In the genomic region with DNA sequence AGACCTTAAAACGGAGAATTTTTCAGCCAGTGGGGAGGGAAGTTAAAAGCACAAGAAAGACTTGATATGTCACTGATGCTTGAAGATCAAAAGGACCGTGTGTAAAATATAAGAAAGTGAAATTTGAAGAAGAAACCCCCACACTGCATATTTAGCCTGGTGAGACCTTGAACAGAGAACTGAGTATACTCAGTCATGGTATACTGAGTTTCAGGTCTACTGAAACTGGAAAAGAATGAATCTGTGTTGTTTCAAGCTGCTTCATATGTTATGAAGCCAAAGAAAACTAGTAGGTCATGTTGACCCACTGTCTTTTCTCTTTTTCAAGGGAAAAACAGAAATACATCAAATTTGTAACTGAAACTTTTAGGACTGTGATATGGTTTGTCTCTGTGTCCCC, we compare ENCODE assay signal across 21 cellular contexts.
DNase-seq lines count a peak whose midpoint lies in the region; ATAC-seq, FAIRE-seq and TF ChIP-seq lines count a peak whose summit lies in the region.
"Had no signal": no experiment of that assay in that cellular context is flagged by ENCODE, and none has a peak within 500 bp of the region (broad histone marks: within the 10 kb centered on the region; RNA-seq: fewer than 3 reads in every experiment).

No MANE protein-coding gene starts in this region.

- H3K4me1 ChIP-seq in GM12878 (ENCODE audit: control insufficient read depth, insufficient read depth, low read length) (no peaks in the 10 kb centered on the region), left ventricle myocardium inferior (no peaks in the 10 kb centered on the region)
- H3K4me1 ChIP-seq: parathyroid adenoma, SJSA1 had no signal

- ATAC-seq in GM18870 (IDR thresholded peaks at IDR 0.05; ENCODE audit: unreplicated experiment) (peak; percentile 80), GM21723 (IDR thresholded peaks at IDR 0.05; ENCODE audit: unreplicated experiment) (peak; percentile 67), HG03135 (IDR thresholded peaks at IDR 0.05; ENCODE audit: unreplicated experiment) (peak; percentile 85), GM12878 (peak; percentile 71)
- ATAC-seq: left ventricle myocardium superior had no signal

- CTCF ChIA-PET in GM12878 (lab: Yijun Ruan, JAX) = no interaction called here

- H3K9ac ChIP-seq in GM12878 (ENCODE audit: control insufficient read depth, insufficient read depth, low read length) = no peak overlapping the region
- H3K9ac ChIP-seq: KMS-11, parathyroid adenoma had no signal

- RAD21 ChIA-PET in GM12878 (lab: Charles Lee; ENCODE audit: unreplicated experiment) = no interaction called here

- no peaks in the 10 kb centered on the region for H3K9me3 ChIP-seq in GM12878 (replicated peaks; ENCODE audit: control insufficient read depth, insufficient read depth, low read length)
- H3K9me3 ChIP-seq in left ventricle myocardium inferior (replicated peaks) = no peaks in the 10 kb centered on the region
- H3K9me3 ChIP-seq: SJSA1 had no signal

- FAIRE-seq in GM12878 (lab: Jason Lieb, UNC) (no peak), HTR-8/SVneo (lab: Jason Lieb, UNC) (no peak)
- FAIRE-seq: urothelium cell line had no signal

- DNase-seq in GM12878 (ENCODE audit: low read depth, low spot score) (peak; percentile 3), left ventricle myocardium inferior (no peak), NCI-H2227 (lab: John Stamatoyannopoulos, UW; ENCODE audit: unreplicated experiment) (no peak), HTR-8/SVneo (ENCODE audit: insufficient read length, low spot score) (no peak), NCI-H69 (lab: John Stamatoyannopoulos, UW) (no peak)
- DNase-seq: activated CD4-positive, alpha-beta T cell treated with anti-CD3 and anti-CD28 coated beads, Interleukin-2, amount 10 ng/mL, durations not matched to agents 24 days and 14 days; activated naive CD8-positive, alpha-beta T cell treated with anti-CD3 and anti-CD28 coated beads, Interleukin-2, amount 10 ng/mL, durations not matched to agents 7 days and 5 days; activated T-cell treated with anti-CD3 and anti-CD28 coated beads, Interleukin-2, amount 50 U/mL, for 4 hours; endodermal cell; HCEC 1CT; left ventricle myocardium superior; NCI-H1417; NCI-H446 had no signal

- POLR2A ChIA-PET in GM12878 (lab: Charles Lee) = no interaction called here

- no peak overlapping the region for H3K4me2 ChIP-seq in GM12878 (ENCODE audit: control insufficient read depth, insufficient read depth)
- H3K4me2 ChIP-seq: KMS-11 had no signal

- SMC1A ChIA-PET in GM12878 (lab: Charles Lee; ENCODE audit: uncharacterized antibody, unreplicated experiment) = no interaction called here

- no peak for TF ChIP-seq EP300 in GM12878 (IDR thresholded peaks at IDR 0.05; ENCODE audit: borderline replicate concordance in 1 of 2, control insufficient read depth in 1 of 2, low read depth in 2 of 2, low read length in 2 of 2)

- no peaks in the 10 kb centered on the region for H4K20me1 ChIP-seq in GM12878 (ENCODE audit: control insufficient read depth, insufficient read depth)

- no peak for TF ChIP-seq RAD21 in GM12878 (IDR thresholded peaks at IDR 0.05; ENCODE audit: insufficient read depth, low read depth, low read length)

- H3K27ac ChIP-seq in GM12878 (ENCODE audit: control insufficient read depth, insufficient read depth) = no peak overlapping the region
- H3K27ac ChIP-seq in left ventricle myocardium inferior (replicated peaks) = no peak overlapping the region
- H3K27ac ChIP-seq: HL-60, KMS-11, parathyroid adenoma, SJSA1 had no signal

- H3K79me2 ChIP-seq in GM12878 (ENCODE audit: control insufficient read depth, insufficient read depth, low read length) = no peaks in the 10 kb centered on the region
- H3K79me2 ChIP-seq: parathyroid adenoma had no signal

- H2AFZ ChIP-seq in GM12878 (ENCODE audit: control insufficient read depth, low read depth, low read length) = no peak overlapping the region
- H2AFZ ChIP-seq: parathyroid adenoma had no signal

- in situ Hi-C loops in GM12878 (cut with MboI) = no loop called here

- TF ChIP-seq CTCF in GM12878 (IDR thresholded peaks at IDR 0.05 in 2 of 3, conservative IDR thresholded peaks at IDR 0.05 in 1 of 3; ENCODE audit: control insufficient read depth in 2 of 3, extremely low read depth in 1 of 3, insufficient read depth in 1 of 3, low read depth in 3 of 3, low read length in 3 of 3) (no peak), left ventricle myocardium inferior (IDR thresholded peaks at IDR 0.05; ENCODE audit: borderline replicate concordance) (no peak)

- no peaks in the 10 kb centered on the region for H3K27me3 ChIP-seq in GM12878 (replicated peaks in 1 of 2; ENCODE audit: control insufficient read depth in 2 of 2, insufficient read depth in 2 of 2, low read length in 1 of 2)
- no peaks in the 10 kb centered on the region for H3K27me3 ChIP-seq in left ventricle myocardium inferior (ENCODE audit: low read depth)
- H3K27me3 ChIP-seq: SJSA1 had no signal

- H3K4me3 ChIP-seq in GM12878 (no peak overlapping the region), left ventricle myocardium inferior (no peak overlapping the region)
- H3K4me3 ChIP-seq: SJSA1 had no signal

- intact Hi-C loops in GM12878 (cut with micrococcal nuclease; ENCODE audit: unreplicated experiment) (no loop called here), left ventricle myocardium inferior (cut with micrococcal nuclease) (no loop called here)

- no TSS peak for BruUV-seq in GM12878 (replicated peaks; lab: Mats Ljungman, UMichigan)

- WGBS in GM12878 (ENCODE audit: insufficient coverage, insufficient replicate concordance, low lambda C conversion rate, missing lambda C conversion rate) = 0% methylated on average over 2 of the region's 2 CpGs

- no peak for TF ChIP-seq POLR2A in GM12878 (IDR thresholded peaks at IDR 0.05; ENCODE audit: low read depth, low read length)

- H3K36me3 ChIP-seq in GM12878 (ENCODE audit: control insufficient read depth in 2 of 2, insufficient read depth in 2 of 2, low read length in 1 of 2) (no peaks in the 10 kb centered on the region), left ventricle myocardium inferior (no peaks in the 10 kb centered on the region)
- H3K36me3 ChIP-seq: SJSA1 had no signal

TF ChIP-seq in GM12878, 131 proteins besides CTCF, POLR2A, EP300 and RAD21 (continues in another document):
- TF ChIP-seq EED (IDR thresholded peaks at IDR 0.05; ENCODE audit: low read depth) = no peak
- no peak for TF ChIP-seq WRNIP1 (IDR thresholded peaks at IDR 0.05; ENCODE audit: borderline replicate concordance, low read depth, low read length)
- no peak for TF ChIP-seq ESRRA (IDR thresholded peaks at IDR 0.05; ENCODE audit: low read length)
- TF ChIP-seq, protein P1, sequence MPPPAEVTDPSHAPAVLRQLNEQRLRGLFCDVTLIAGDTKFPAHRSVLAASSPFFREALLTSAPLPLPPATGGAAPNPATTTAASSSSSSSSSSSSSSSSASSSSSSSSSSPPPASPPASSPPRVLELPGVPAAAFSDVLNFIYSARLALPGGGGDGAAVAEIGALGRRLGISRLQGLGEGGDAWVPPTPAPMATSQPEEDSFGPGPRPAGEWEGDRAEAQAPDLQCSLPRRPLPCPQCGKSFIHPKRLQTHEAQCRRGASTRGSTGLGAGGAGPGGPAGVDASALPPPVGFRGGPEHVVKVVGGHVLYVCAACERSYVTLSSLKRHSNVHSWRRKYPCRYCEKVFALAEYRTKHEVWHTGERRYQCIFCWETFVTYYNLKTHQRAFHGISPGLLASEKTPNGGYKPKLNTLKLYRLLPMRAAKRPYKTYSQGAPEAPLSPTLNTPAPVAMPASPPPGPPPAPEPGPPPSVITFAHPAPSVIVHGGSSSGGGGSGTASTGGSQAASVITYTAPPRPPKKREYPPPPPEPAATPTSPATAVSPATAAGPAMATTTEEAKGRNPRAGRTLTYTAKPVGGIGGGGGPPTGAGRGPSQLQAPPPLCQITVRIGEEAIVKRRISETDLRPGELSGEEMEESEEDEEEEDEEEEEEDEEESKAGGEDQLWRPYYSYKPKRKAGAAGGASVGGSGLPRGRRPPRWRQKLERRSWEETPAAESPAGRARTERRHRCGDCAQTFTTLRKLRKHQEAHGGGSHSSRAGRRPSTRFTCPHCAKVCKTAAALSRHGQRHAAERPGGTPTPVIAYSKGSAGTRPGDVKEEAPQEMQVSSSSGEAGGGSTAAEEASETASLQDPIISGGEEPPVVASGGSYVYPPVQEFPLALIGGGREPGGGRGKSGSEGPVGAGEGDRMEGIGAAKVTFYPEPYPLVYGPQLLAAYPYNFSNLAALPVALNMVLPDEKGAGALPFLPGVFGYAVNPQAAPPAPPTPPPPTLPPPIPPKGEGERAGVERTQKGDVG (CRISPR knock-in tag; IDR thresholded peaks at IDR 0.05) = no peak
- TF ChIP-seq, protein P2, sequence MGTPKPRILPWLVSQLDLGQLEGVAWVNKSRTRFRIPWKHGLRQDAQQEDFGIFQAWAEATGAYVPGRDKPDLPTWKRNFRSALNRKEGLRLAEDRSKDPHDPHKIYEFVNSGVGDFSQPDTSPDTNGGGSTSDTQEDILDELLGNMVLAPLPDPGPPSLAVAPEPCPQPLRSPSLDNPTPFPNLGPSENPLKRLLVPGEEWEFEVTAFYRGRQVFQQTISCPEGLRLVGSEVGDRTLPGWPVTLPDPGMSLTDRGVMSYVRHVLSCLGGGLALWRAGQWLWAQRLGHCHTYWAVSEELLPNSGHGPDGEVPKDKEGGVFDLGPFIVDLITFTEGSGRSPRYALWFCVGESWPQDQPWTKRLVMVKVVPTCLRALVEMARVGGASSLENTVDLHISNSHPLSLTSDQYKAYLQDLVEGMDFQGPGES (IDR thresholded peaks at IDR 0.05) = no peak
- no peak for TF ChIP-seq SRF (IDR thresholded peaks at IDR 0.05; ENCODE audit: low read depth in 2 of 2, low read length in 2 of 2)
- no peak for TF ChIP-seq CHD1 (IDR thresholded peaks at IDR 0.05; ENCODE audit: low read depth, low read length)
